Comparison of ENCODE assay signal across 9 cellular contexts in genomic region chr4:18369561-18369960, GRCh38.
"Had no signal": no experiment of that assay in that cellular context is flagged by ENCODE, and none has a peak within 500 bp of the region (broad histone marks: within the 10 kb centered on the region; RNA-seq: fewer than 3 reads in every experiment).

No MANE protein-coding gene starts in this region.

- H3K4me1 ChIP-seq: HAP-1 had no signal

- H3K36me3 ChIP-seq: HAP-1 had no signal

- H2AFZ ChIP-seq: GM23248 had no signal

- H3K27ac ChIP-seq: GM23248, HL-60 had no signal

- H3K9me3 ChIP-seq: HAP-1 had no signal

- DNase-seq: GM23248, GOT3, H7, HFFc6, KG1 had no signal

- H3K9ac ChIP-seq: GM23248 had no signal

- FAIRE-seq: HepG2 had no signal

- ATAC-seq: HCT116, HepG2 had no signal

- H3K4me3 ChIP-seq: GM23248, HAP-1 had no signal
